In the genomic region with DNA sequence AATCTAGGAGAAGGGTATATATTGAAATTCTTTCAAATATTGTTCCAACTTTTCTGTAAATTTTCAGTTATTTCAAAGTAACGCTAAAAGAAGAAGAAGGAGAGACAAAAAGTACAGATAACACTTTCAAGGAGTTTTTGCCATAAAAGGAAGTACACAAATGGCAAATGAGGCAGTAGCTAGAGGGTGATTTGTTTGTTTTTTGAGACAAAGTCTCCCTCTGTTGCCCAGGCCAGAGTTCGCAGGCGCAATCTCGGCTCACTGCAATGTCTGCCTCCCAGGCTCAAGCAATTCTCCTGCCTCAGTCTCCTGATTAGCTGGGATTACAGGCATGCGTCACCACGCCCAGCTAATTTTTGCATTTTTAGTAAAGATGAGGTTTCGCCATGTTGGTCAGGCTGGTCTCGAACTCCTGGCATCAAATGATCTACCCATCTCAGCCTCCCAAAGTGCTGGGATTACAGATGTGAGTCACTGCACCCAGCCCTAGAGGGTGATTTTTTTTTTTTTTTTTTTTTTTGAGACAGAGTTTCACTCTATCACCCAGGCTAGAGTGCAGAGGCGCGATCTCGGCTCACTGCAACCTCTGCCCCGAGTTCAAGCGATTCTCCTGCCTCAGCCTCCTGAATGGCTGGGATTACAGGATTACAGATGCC, we compare ENCODE assay signal across 2 cellular contexts. TPM values are rescaled to one million over a fixed set of nuclear protein-coding genes. Genes with fewer than 3 reads are reported as not detected.
"Had no signal": no experiment of that assay in that cellular context is flagged by ENCODE, and none has a peak within 500 bp of the region (broad histone marks: within the 10 kb centered on the region; RNA-seq: fewer than 3 reads in every experiment).

No MANE protein-coding gene starts in this region.

RNA-seq across cellular contexts. Expression of gene ZMYND15, which starts 40.1 kb away (rescaled TPM):
- total RNA-seq: dermis microvascular lymphatic vessel endothelial cell, frontal cortex had no signal
